Comparison of ENCODE assay signal across 32 cellular contexts in the genomic region with DNA sequence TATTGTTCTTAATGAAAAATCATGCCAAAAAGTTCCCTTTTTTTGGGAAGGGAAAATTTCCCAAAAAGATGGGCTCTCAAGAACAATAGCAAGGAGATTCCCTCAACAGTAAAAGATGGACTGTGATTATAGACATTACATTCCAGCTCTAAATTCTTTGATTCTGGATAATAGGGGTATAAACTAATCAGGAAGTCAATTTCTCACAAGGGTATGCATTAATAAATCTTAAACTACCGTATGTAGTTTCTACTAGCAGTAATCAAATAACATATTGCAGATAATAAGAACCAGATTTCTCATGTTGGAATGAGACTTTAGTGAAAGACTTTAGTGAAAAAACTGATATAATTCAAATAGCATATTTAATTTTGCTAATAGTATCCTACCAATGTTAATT.
"Had no signal": no experiment of that assay in that cellular context is flagged by ENCODE, and none has a peak within 500 bp of the region (broad histone marks: within the 10 kb centered on the region; RNA-seq: fewer than 3 reads in every experiment).

No MANE protein-coding gene starts in this region.

- H3K9ac ChIP-seq: KMS-11 had no signal

- H3K4me2 ChIP-seq: KMS-11 had no signal

- H3K36me3 ChIP-seq: MG63 had no signal

- H3K4me3 ChIP-seq: MG63 had no signal

- H3K27me3 ChIP-seq: MG63 had no signal

- DNase-seq: Karpas-422, Kasumi-1, KG1, MM.1S, MV-4-11, NCI-H1048, NCI-H1092, NCI-H1092 treated with DMSO at 0.1 percent for 48 hours, NCI-H1105, NCI-H1105 treated with DMSO at 0.1 percent for 48 hours, NCI-H1417, NCI-H1417 treated with DMSO at 0.1 percent for 48 hours, NCI-H1436, NCI-H1436 treated with DMSO at 0.1 percent for 48 hours, NCI-H146, NCI-H1694, NCI-H187, NCI-H187 treated with DMSO at 0.1 percent for 48 hours, NCI-H1930, NCI-H2029, NCI-H2029 treated with DMSO at 0.1 percent for 48 hours, NCI-H2081, NCI-H2081 treated with DMSO at 0.1 percent for 48 hours, NCI-H2107, NCI-H2171, NCI-H2171 treated with DMSO at 0.1 percent for 48 hours, NCI-H2227 treated with DMSO at 0.1 percent for 48 hours, NCI-H226, NCI-H345, NCI-H510A had no signal

- H3K27ac ChIP-seq: KMS-11 had no signal

- H3K9me3 ChIP-seq: MG63 had no signal
